2 cellular contexts compared by ENCODE assay signal in the genomic region with DNA sequence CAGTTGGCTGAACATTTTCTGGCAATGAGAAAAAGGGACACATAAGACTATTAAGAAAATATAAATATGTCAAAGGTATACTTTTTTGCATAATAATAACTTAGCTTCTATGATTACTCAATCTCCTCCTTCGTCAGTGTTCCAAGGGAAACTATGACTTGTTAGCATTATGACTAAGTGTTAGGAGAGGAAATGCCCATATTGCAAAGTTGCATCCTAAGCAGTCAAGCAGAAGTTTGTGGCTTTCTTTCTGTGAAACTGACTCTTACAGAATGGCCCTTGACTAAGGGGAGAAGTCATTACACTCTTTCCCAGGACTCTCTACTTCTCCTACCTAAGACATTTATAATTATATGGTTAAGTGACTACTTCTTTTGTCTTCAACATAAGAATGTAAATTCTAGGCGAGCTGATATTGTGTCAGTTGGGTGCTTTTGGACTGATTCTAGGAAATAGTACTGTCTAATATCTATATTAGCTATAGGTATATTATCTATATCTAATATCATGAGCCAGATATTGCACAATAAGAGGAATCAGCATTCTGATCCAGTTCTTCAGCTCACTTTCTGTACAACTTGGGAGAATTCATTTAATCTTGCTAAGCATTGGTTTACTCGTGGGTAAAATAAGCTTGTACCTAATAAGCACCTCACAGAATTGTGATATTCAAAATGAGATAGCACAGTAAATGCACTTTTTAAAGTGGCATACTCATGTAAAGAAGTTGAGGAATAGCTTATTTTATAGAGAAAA.
TF ChIP-seq lines count a peak whose summit lies in the region.

No MANE protein-coding gene starts in this region.

TF ChIP-seq in HepG2, 621 proteins besides CTCF, POLR2A, EP300 and RAD21:
- TF ChIP-seq CEBPB (IDR thresholded peaks at IDR 0.05; ENCODE audit: borderline replicate concordance, low read depth, low read length) = peak; percentile 24; the same call in 1 of the 2 replicates
- no peak for TF ChIP-seq CREM (IDR thresholded peaks at IDR 0.05)
- no peak for TF ChIP-seq CREM (CRISPR knock-in tag; IDR thresholded peaks at IDR 0.05)
- TF ChIP-seq, protein P1, sequence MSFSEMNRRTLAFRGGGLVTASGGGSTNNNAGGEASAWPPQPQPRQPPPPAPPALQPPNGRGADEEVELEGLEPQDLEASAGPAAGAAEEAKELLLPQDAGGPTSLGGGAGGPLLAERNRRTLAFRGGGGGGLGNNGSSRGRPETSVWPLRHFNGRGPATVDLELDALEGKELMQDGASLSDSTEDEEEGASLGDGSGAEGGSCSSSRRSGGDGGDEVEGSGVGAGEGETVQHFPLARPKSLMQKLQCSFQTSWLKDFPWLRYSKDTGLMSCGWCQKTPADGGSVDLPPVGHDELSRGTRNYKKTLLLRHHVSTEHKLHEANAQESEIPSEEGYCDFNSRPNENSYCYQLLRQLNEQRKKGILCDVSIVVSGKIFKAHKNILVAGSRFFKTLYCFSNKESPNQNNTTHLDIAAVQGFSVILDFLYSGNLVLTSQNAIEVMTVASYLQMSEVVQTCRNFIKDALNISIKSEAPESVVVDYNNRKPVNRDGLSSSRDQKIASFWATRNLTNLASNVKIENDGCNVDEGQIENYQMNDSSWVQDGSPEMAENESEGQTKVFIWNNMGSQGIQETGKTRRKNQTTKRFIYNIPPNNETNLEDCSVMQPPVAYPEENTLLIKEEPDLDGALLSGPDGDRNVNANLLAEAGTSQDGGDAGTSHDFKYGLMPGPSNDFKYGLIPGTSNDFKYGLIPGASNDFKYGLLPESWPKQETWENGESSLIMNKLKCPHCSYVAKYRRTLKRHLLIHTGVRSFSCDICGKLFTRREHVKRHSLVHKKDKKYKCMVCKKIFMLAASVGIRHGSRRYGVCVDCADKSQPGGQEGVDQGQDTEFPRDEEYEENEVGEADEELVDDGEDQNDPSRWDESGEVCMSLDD (CRISPR knock-in tag; IDR thresholded peaks at IDR 0.05; ENCODE audit: borderline replicate concordance) = no peak
- TF ChIP-seq SUZ12 (IDR thresholded peaks at IDR 0.05; ENCODE audit: low read depth, low read length) = no peak

TF ChIP-seq in GM12891, 5 proteins besides CTCF, POLR2A, EP300 and RAD21:
- no peak for TF ChIP-seq POLR2AphosphoS5 (IDR thresholded peaks at IDR 0.05; ENCODE audit: low read depth, low read length)
